ENCODE assay signal across 8 cellular contexts in the genomic region with DNA sequence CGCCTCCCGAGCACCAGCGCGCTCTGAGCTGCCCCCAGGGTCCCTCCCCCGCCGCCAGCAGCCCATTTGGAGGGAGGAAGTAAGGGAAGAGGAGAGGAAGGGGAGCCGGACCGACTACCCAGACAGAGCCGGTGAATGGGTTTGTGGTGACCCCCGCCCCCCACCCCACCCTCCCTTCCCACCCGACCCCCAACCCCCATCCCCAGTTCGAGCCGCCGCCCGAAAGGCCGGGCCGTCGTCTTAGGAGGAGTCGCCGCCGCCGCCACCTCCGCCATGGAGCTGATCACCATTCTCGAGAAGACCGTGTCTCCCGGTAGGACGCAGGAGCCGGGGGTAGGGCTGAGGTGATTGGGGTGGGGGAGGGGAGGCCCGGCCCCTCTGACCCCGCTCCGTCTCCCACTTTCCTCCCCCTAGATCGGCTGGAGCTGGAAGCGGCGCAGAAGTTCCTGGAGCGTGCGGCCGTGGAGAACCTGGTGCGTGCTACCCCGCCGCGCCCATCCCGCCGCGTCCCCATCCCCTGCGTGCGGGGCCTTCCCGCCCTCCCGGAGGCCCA. TPM values are rescaled to one million over a fixed set of nuclear protein-coding genes. Genes with fewer than 3 reads are reported as not detected.
DNase-seq lines count a peak whose midpoint lies in the region; ATAC-seq, FAIRE-seq and TF ChIP-seq lines count a peak whose summit lies in the region.

No MANE protein-coding gene starts in this region.

- no peak overlapping the region for H3T11ph ChIP-seq in H9 (ENCODE audit: low read length)

- no peak for TF ChIP-seq CTCF in H9 (conservative IDR thresholded peaks at IDR 0.05)
- no peak for TF ChIP-seq CTCF in endothelial cell of umbilical vein (IDR thresholded peaks at IDR 0.05; ENCODE audit: extremely low read depth in 1 of 2, insufficient read depth in 1 of 2, low read depth in 1 of 2, low read length in 2 of 2)

- H2BK20ac ChIP-seq in H9 (ENCODE audit: low read depth, low read length, poor library complexity, severe bottlenecking) = no peak overlapping the region

- peak overlapping the region; percentile 23 for H3K4me2 ChIP-seq in H9 (ENCODE audit: insufficient read depth, insufficient read length, low read length)
- no peak overlapping the region for H3K4me2 ChIP-seq in endothelial cell of umbilical vein (ENCODE audit: insufficient read depth, low read length)

- H3K9me1 ChIP-seq in endothelial cell of umbilical vein (replicated peaks; ENCODE audit: control insufficient read depth, extremely low read depth, insufficient read depth, low read length) = no peaks in the 10 kb centered on the region

- H2BK15ac ChIP-seq in H9 (ENCODE audit: low read depth, low read length) = no peak overlapping the region

- H2BK5ac ChIP-seq in H9 (ENCODE audit: insufficient read length, low read length) = no peak overlapping the region

- CTCF ChIA-PET in CD4-positive, alpha-beta memory T cell (lab: Charles Lee; ENCODE audit: partially characterized antibody) = interaction anchor here (1.0 to 5.1 kb wide), 8 partner anchors 9 to 239 kb away, joined by 3 to 62 read pairs (median 4); no protein-coding TSS in a partner anchor
- CTCF ChIA-PET in endothelial cell of umbilical vein (lab: Charles Lee) = interaction anchor here (0.7 to 4.7 kb wide), 4 partner anchors 13 to 34 kb away, joined by 3 to 23 read pairs (median 6); no protein-coding TSS in a partner anchor

- no peaks in the 10 kb centered on the region for H3K9me3 ChIP-seq in CD4-positive, alpha-beta memory T cell (ENCODE audit: control insufficient read depth in 1 of 2, low read length in 2 of 2)
- H3K9me3 ChIP-seq in H9 (ENCODE audit: control insufficient read depth, low read depth, low read length) (no peaks in the 10 kb centered on the region), endothelial cell of umbilical vein (replicated peaks; ENCODE audit: control insufficient read depth, insufficient read depth, low read length) (no peaks in the 10 kb centered on the region), neuron (ENCODE audit: low read length) (no peaks in the 10 kb centered on the region)

- H3K27me3 Mint-ChIP-seq in CD4-positive, alpha-beta memory T cell = no peaks in the 10 kb centered on the region
- no peaks in the 10 kb centered on the region for H3K27me3 Mint-ChIP-seq in H9 (ENCODE audit: low read depth)

- dilution Hi-C loops in endothelial cell of umbilical vein (cut with MboI; ENCODE audit: extremely low pct_ligation_motif_present, low sequenced_read_pairs) = no loop called here

- no peak overlapping the region; the same call in 1 of the 2 replicates for H3K4ac ChIP-seq in H9 (ENCODE audit: low read depth, low read length)

- no peak overlapping the region for H2AK5ac ChIP-seq in H9 (ENCODE audit: insufficient read length, low read length)

- H3K18ac ChIP-seq in H9 (ENCODE audit: insufficient read length, low read depth, low read length) = peak overlapping the region; percentile 99

- peaks cover 6% of the 10 kb centered on the region for H3K79me1 ChIP-seq in H9 (ENCODE audit: insufficient read depth, low read depth, low read length, poor library complexity, severe bottlenecking)

- POLR2A ChIA-PET in CD4-positive, alpha-beta memory T cell (lab: Charles Lee; ENCODE audit: partially characterized antibody) = interaction anchor here (0.6 to 8.7 kb wide), 29 partner anchors 9 to 1457 kb away, joined by 3 to 120 read pairs (median 5); partner anchors contain the start of genes ATP5MC1, CDK5RAP3, EFCAB13 and KANSL1
- POLR2A ChIA-PET in endothelial cell of umbilical vein (lab: Charles Lee) = interaction anchor here (0.6 to 1.5 kb wide), 6 partner anchors 9 to 179 kb away, joined by 4 to 11 read pairs (median 5); no protein-coding TSS in a partner anchor

- H4K20me1 ChIP-seq in H9 (ENCODE audit: control insufficient read depth, insufficient read depth, insufficient read length) (no peaks in the 10 kb centered on the region), endothelial cell of umbilical vein (replicated peaks; ENCODE audit: control insufficient read depth, extremely low read depth, insufficient read depth, low read length) (peaks cover 13% of the 10 kb centered on the region)

- no peak for TF ChIP-seq POLR2A in endothelial cell of umbilical vein (IDR thresholded peaks at IDR 0.05; ENCODE audit: low read depth, low read length)

- no peak overlapping the region for H3K23ac ChIP-seq in H9 (ENCODE audit: insufficient read length, low read depth, low read length)

- H3K36me3 ChIP-seq in CD4-positive, alpha-beta memory T cell (ENCODE audit: insufficient read depth, low read length) = peaks cover 28% of the 10 kb centered on the region
- H3K36me3 ChIP-seq in endothelial cell of umbilical vein (ENCODE audit: control insufficient read depth in 2 of 2, extremely low read depth in 1 of 2, insufficient read depth in 2 of 2, low read length in 2 of 2) (peaks cover 12 to 15% of the 10 kb centered on the region in 2 experiments), neuron (ENCODE audit: insufficient read depth, low read length) (peaks cover 40% of the 10 kb centered on the region)

- H4K8ac ChIP-seq in H9 (replicated peaks; ENCODE audit: insufficient read length, low read depth, low read length) = no peak overlapping the region

- peaks cover 11% of the 10 kb centered on the region for H3K23me2 ChIP-seq in H9 (ENCODE audit: insufficient read length, low read depth, low read length, poor library complexity, severe bottlenecking)

- peak overlapping the region; percentile 82 for H3K27ac ChIP-seq in CD4-positive, alpha-beta memory T cell (ENCODE audit: low read depth, low read length)
- H3K27ac ChIP-seq in H9 (ENCODE audit: insufficient read length, low read depth, low read length) (no peak overlapping the region), endothelial cell of umbilical vein (ENCODE audit: insufficient read depth, low read depth, low read length) (no peak overlapping the region)

- ATAC-seq in HG03469 (IDR thresholded peaks at IDR 0.05; ENCODE audit: unreplicated experiment) = no peak

- H2AFZ ChIP-seq in H9 (ENCODE audit: low read length) (no peak overlapping the region), endothelial cell of umbilical vein (ENCODE audit: low read depth, low read length) (no peak overlapping the region), neuron (ENCODE audit: low read depth, low read length) (no peak overlapping the region)

- no peak overlapping the region for H3K56ac ChIP-seq in H9 (ENCODE audit: insufficient read length, low read depth, low read length)

- H2BK120ac ChIP-seq in H9 (ENCODE audit: low read depth, low read length, poor library complexity, severe bottlenecking) = no peak overlapping the region

- peak overlapping the region; percentile 47 to 79 for H3K4me3 ChIP-seq in CD4-positive, alpha-beta memory T cell (ENCODE audit: low read length in 2 of 2)
- H3K4me3 ChIP-seq in endothelial cell of umbilical vein (replicated peaks in 1 of 3; ENCODE audit: insufficient read depth in 1 of 3, low read depth in 1 of 3, low read length in 3 of 3) = peak overlapping the region; percentile 34 to 97 (median 55)
- H3K4me3 ChIP-seq in neuron (ENCODE audit: low read length) = peak overlapping the region; percentile 81

- peak overlapping the region; percentile 97 to 100 (median 100) for H3K4me3 Mint-ChIP-seq in CD4-positive, alpha-beta memory T cell
- H3K4me3 Mint-ChIP-seq in H9 = peak overlapping the region; percentile 89 to 96

- H3K36me3 Mint-ChIP-seq in CD4-positive, alpha-beta memory T cell = peaks cover 20 to 46% of the 10 kb centered on the region in 2 donors
- peaks cover 36 to 44% (median 43%) of the 10 kb centered on the region in 3 experiments for H3K36me3 Mint-ChIP-seq in H9 (ENCODE audit: insufficient read depth in 1 of 3, low read depth in 3 of 3)

- peak in 1 of 5 donors; percentile 73 for DNase-seq in CD4-positive, alpha-beta memory T cell
- DNase-seq in H9 (no peak), T-helper 2 cell (peak in 3 of 5 experiments; percentile 27 to 85 (median 44)), endothelial cell of umbilical vein (ENCODE audit: low read depth, low spot score) (no peak), pons (ENCODE audit: low spot score) (no peak), G401 (ENCODE audit: low spot score) (no peak)

- intact Hi-C loops in CD4-positive, alpha-beta memory T cell (cut with micrococcal nuclease) = loop anchor here (1.0 to 2.0 kb wide), 3 partner anchors 10 to 246 kb away; partner anchors contain the start of gene SP2
- intact Hi-C loops in endothelial cell of umbilical vein (cut with micrococcal nuclease) = loop anchor here (1.0 to 5.0 kb wide), 2 partner anchors 29 to 37 kb away; no protein-coding TSS in a partner anchor

- peaks cover 40 to 71% (median 46%) of the 10 kb centered on the region in 4 donors for H3K4me1 Mint-ChIP-seq in CD4-positive, alpha-beta memory T cell
- peaks cover 34 to 36% of the 10 kb centered on the region in 2 experiments for H3K4me1 Mint-ChIP-seq in H9

- H3K9ac ChIP-seq in H9 (ENCODE audit: extremely low read depth, insufficient read length, low read length) = peak overlapping the region; percentile 90
- peak overlapping the region; percentile 5 for H3K9ac ChIP-seq in endothelial cell of umbilical vein (replicated peaks; ENCODE audit: extremely low read depth, insufficient read depth, low read length)

- H3K4me1 ChIP-seq in CD4-positive, alpha-beta memory T cell (ENCODE audit: insufficient read depth, low read length) = peaks cover 60% of the 10 kb centered on the region
- H3K4me1 ChIP-seq in H9 (ENCODE audit: insufficient read depth, low read length) = no peaks in the 10 kb centered on the region
- peaks cover 37% of the 10 kb centered on the region for H3K4me1 ChIP-seq in endothelial cell of umbilical vein (ENCODE audit: control insufficient read depth, extremely low read depth, insufficient read depth, low read length)
- H3K4me1 ChIP-seq in neuron (ENCODE audit: insufficient read depth, low read length) = peaks cover 28% of the 10 kb centered on the region

- H3K79me2 ChIP-seq in H9 (ENCODE audit: insufficient read depth, low read length) = peaks cover 23% of the 10 kb centered on the region
- peaks cover 43% of the 10 kb centered on the region for H3K79me2 ChIP-seq in endothelial cell of umbilical vein (ENCODE audit: control insufficient read depth, insufficient read depth, low read length)

- peaks cover 0 to 5% (median 0%) of the 10 kb centered on the region in 8 donors for H3K9me3 Mint-ChIP-seq in CD4-positive, alpha-beta memory T cell
- H3K9me3 Mint-ChIP-seq in H9 = no peaks in the 10 kb centered on the region; a peak in 1 of 5 replicates

- no peak overlapping the region for H4K91ac ChIP-seq in H9 (ENCODE audit: insufficient read length, low read depth, low read length)

- no peak for FAIRE-seq in endothelial cell of umbilical vein (lab: Jason Lieb, UNC)

- no peaks in the 10 kb centered on the region for H3K27me3 ChIP-seq in CD4-positive, alpha-beta memory T cell (ENCODE audit: insufficient read depth, low read length)
- H3K27me3 ChIP-seq in H9 (ENCODE audit: insufficient read depth, low read length) (no peaks in the 10 kb centered on the region), endothelial cell of umbilical vein (ENCODE audit: control insufficient read depth in 2 of 2, insufficient read depth in 2 of 2, low read length in 2 of 2) (no peaks in the 10 kb centered on the region), neuron (ENCODE audit: insufficient read depth, low read length) (no peaks in the 10 kb centered on the region)

- H4K5ac ChIP-seq in H9 (ENCODE audit: insufficient read length, low read depth, low read length) = no peak overlapping the region

- H2BK12ac ChIP-seq in H9 (ENCODE audit: insufficient read length, low read depth, low read length) = no peak overlapping the region

- WGBS in H9 (ENCODE audit: extremely low coverage, insufficient read length, low lambda C conversion rate) = no CpG with 5 or more reads among the region's 48 CpGs

- in situ Hi-C loops in G401 (cut with HindIII; ENCODE audit: low sequenced_read_pairs) = no loop called here

- peak overlapping the region; percentile 97 for H3K14ac ChIP-seq in H9 (ENCODE audit: insufficient read depth, low read length)

- BruUV-seq in endothelial cell of umbilical vein (replicated peaks; lab: Mats Ljungman, UMichigan) = no TSS peak

- H3K27ac Mint-ChIP-seq in CD4-positive, alpha-beta memory T cell = peak overlapping the region; percentile 91 to 100 (median 99)
- peak overlapping the region; percentile 80 to 100 (median 89); a peak in 5 of 7 replicates for H3K27ac Mint-ChIP-seq in H9

RNA-seq across cellular contexts. Expression of gene KPNB1, which starts 0.3 kb away (rescaled TPM):
- 100 to 1,000 TPM; 258 to 268 TPM for total RNA-seq in CD4-positive, alpha-beta memory T cell
- 10 to 100 TPM; 13.4 to 26.9 TPM for polyA plus RNA-seq in CD4-positive, alpha-beta memory T cell
- total RNA-seq in H9 (2021) (742 and 764 TPM in 2 replicates), endothelial cell of umbilical vein (495 and 508 TPM in 2 replicates)
- 108 and 119 TPM in 2 replicates for polyA plus RNA-seq in endothelial cell of umbilical vein
- polyA plus RNA-seq in endothelial cell of umbilical vein (2011; cell fraction: cytosol; rRNA removed) = 131 and 149 TPM in 2 replicates
- 215 and 290 TPM in 2 replicates for polyA plus RNA-seq in endothelial cell of umbilical vein (2011; cell fraction: nucleus; rRNA removed)
- 283 and 399 TPM in 2 replicates for polyA plus RNA-seq in endothelial cell of umbilical vein (2012)
- polyA minus RNA-seq in endothelial cell of umbilical vein = 310 and 339 TPM in 2 replicates
- polyA minus RNA-seq in endothelial cell of umbilical vein (2011; cell fraction: cytosol; rRNA and poly(A)+ RNA removed) = 181 TPM
- 113 and 201 TPM in 2 replicates for polyA minus RNA-seq in endothelial cell of umbilical vein (2011; cell fraction: nucleus; rRNA and poly(A)+ RNA removed)
- total RNA-seq in G401 (2014; rRNA removed; shearing (Covaris generic)) = 200 and 386 TPM in 2 replicates

RNA-seq across cellular contexts. Expression of gene TBKBP1, which starts 43.9 kb away (rescaled TPM):
- 1 to 10 TPM; 6.7 to 7.4 TPM for total RNA-seq in CD4-positive, alpha-beta memory T cell
- under 1 TPM; 0.49 to 0.68 TPM for polyA plus RNA-seq in CD4-positive, alpha-beta memory T cell
- 33.2 and 33.6 TPM in 2 replicates for total RNA-seq in H9 (2021)
- total RNA-seq in endothelial cell of umbilical vein = 11.7 and 15.3 TPM in 2 replicates
- polyA plus RNA-seq in endothelial cell of umbilical vein = 7.0 and 7.2 TPM in 2 replicates
- polyA plus RNA-seq in endothelial cell of umbilical vein (2011; cell fraction: cytosol; rRNA removed) = 6.8 and 8.3 TPM in 2 replicates
- polyA plus RNA-seq in endothelial cell of umbilical vein (2011; cell fraction: nucleus; rRNA removed) = 31.1 and 36.6 TPM in 2 replicates
- 15.1 and 20.0 TPM in 2 replicates for polyA plus RNA-seq in endothelial cell of umbilical vein (2012)
- polyA minus RNA-seq in endothelial cell of umbilical vein = 4.3 and 9.9 TPM in 2 replicates
- not detected for polyA minus RNA-seq in endothelial cell of umbilical vein (2011; cell fraction: cytosol; rRNA and poly(A)+ RNA removed)
- 4.6 and 6.5 TPM in 2 replicates for polyA minus RNA-seq in endothelial cell of umbilical vein (2011; cell fraction: nucleus; rRNA and poly(A)+ RNA removed)
- 18.9 and 32.5 TPM in 2 replicates for total RNA-seq in G401 (2014; rRNA removed; shearing (Covaris generic))

Comparison
In these comparisons a context has a peak if more than half of its experiments do, and no peak if none do; other contexts are left out.
1. DNase-seq: peak in T-helper 2 cell (3 of 5); none in H9 (single experiment), endothelial cell of umbilical vein (single experiment), pons (single experiment) and G401 (single experiment).
2. Peak in every context shown above with its lines, with median percentiles within 50 percentile points of each other: H3K4me3 ChIP-seq.